ENCODE assay signal across 17 cellular contexts in genomic region chr2:181258761-181259160, GRCh38.
DNase-seq lines count a peak whose midpoint lies in the region; ATAC-seq and TF ChIP-seq lines count a peak whose summit lies in the region.
"Had no signal": no experiment of that assay in that cellular context is flagged by ENCODE, and none has a peak within 500 bp of the region (broad histone marks: within the 10 kb centered on the region; RNA-seq: fewer than 3 reads in every experiment).

No MANE protein-coding gene starts in this region.

- no peak overlapping the region for H3K4me3 Mint-ChIP-seq in CD4-positive, alpha-beta T cell
- no peak overlapping the region for H3K4me3 Mint-ChIP-seq in CD4-positive, alpha-beta memory T cell
- H3K4me3 Mint-ChIP-seq: CD8-positive, alpha-beta memory T cell; neural crest cell had no signal

- H3K4me1 ChIP-seq in hepatocyte (ENCODE audit: insufficient read depth): no peaks in the 10 kb centered on the region
- peaks cover 9% of the 10 kb centered on the region for H3K4me1 ChIP-seq in CD4-positive, alpha-beta memory T cell (ENCODE audit: insufficient read depth, low read length)
- H3K4me1 ChIP-seq: left lung, sigmoid colon, stomach had no signal

- H3K36me3 Mint-ChIP-seq in CD4-positive, alpha-beta T cell (ENCODE audit: low read depth): no peaks in the 10 kb centered on the region
- peaks cover 0 to 10% of the 10 kb centered on the region in 2 donors for H3K36me3 Mint-ChIP-seq in CD4-positive, alpha-beta memory T cell
- H3K36me3 Mint-ChIP-seq: activated naive CD4-positive, alpha-beta T cell treated with anti-CD3 and anti-CD28 coated beads, Interleukin-2, amount 50 U/mL, for 72 hours had no signal

- no peaks in the 10 kb centered on the region for H3K36me3 ChIP-seq in hepatocyte (replicated peaks; ENCODE audit: insufficient read depth, low read depth)
- H3K36me3 ChIP-seq in CD4-positive, alpha-beta memory T cell (ENCODE audit: insufficient read depth, low read length): no peaks in the 10 kb centered on the region
- H3K36me3 ChIP-seq: left lung, sigmoid colon, stomach had no signal

- in situ Hi-C loops in astrocyte of the spinal cord (cut with HindIII; ENCODE audit: low sequenced_read_pairs): no loop called here

- H3K9me3 ChIP-seq in hepatocyte (ENCODE audit: low read depth): no peaks in the 10 kb centered on the region
- no peaks in the 10 kb centered on the region for H3K9me3 ChIP-seq in CD4-positive, alpha-beta T cell (ENCODE audit: control insufficient read depth, low read length)
- H3K9me3 ChIP-seq in CD4-positive, alpha-beta memory T cell (ENCODE audit: control insufficient read depth in 1 of 2, low read length in 2 of 2): no peaks in the 10 kb centered on the region
- H3K9me3 ChIP-seq: left lung, sigmoid colon, stomach had no signal

- no peak overlapping the region for H3K27ac Mint-ChIP-seq in CD4-positive, alpha-beta T cell
- H3K27ac Mint-ChIP-seq in CD4-positive, alpha-beta memory T cell: no peak overlapping the region
- H3K27ac Mint-ChIP-seq: activated naive CD4-positive, alpha-beta T cell treated with anti-CD3 and anti-CD28 coated beads, Interleukin-2, amount 50 U/mL, for 72 hours had no signal

- intact Hi-C loops in CD4-positive, alpha-beta T cell (cut with DNase I, micrococcal nuclease): no loop called here
- intact Hi-C loops in CD4-positive, alpha-beta memory T cell (cut with micrococcal nuclease): no loop called here

- no peaks in the 10 kb centered on the region for H4K20me1 ChIP-seq in hepatocyte (ENCODE audit: insufficient read depth, poor library complexity, severe bottlenecking)

- no peak overlapping the region for H3K4me2 ChIP-seq in hepatocyte

- peaks cover 21% of the 10 kb centered on the region for H3K4me1 Mint-ChIP-seq in CD4-positive, alpha-beta T cell (ENCODE audit: low read depth)
- H3K4me1 Mint-ChIP-seq in CD4-positive, alpha-beta memory T cell: peaks cover 0 to 12% (median 10%) of the 10 kb centered on the region in 4 donors

- H3K27me3 Mint-ChIP-seq in CD4-positive, alpha-beta T cell: no peaks in the 10 kb centered on the region
- H3K27me3 Mint-ChIP-seq in CD4-positive, alpha-beta memory T cell: no peaks in the 10 kb centered on the region
- H3K27me3 Mint-ChIP-seq: CD8-positive, alpha-beta memory T cell had no signal

- ATAC-seq in GM21737 (IDR thresholded peaks at IDR 0.05; ENCODE audit: unreplicated experiment): no peak
- no peak for ATAC-seq in stimulated activated naive CD8-positive, alpha-beta T cell treated with anti-CD3 and anti-CD28 coated beads, Interleukin-15, Interleukin-2, amounts not matched to agents 100 U/mL and 50 U/mL, for 24 hours
- no peak for ATAC-seq in CD4-positive, alpha-beta T cell (ENCODE audit: poor library complexity)
- ATAC-seq: left lung had no signal

- H3K9me2 ChIP-seq in hepatocyte (replicated peaks; ENCODE audit: insufficient read depth): no peaks in the 10 kb centered on the region

- H3K4me3 ChIP-seq in astrocyte of the spinal cord (ENCODE audit: low read depth, low read length): no peak overlapping the region
- no peak overlapping the region for H3K4me3 ChIP-seq in hepatocyte
- H3K4me3 ChIP-seq in CD4-positive, alpha-beta memory T cell (ENCODE audit: low read length in 2 of 2): no peak overlapping the region
- H3K4me3 ChIP-seq: coronary artery, left lung, sigmoid colon, stomach had no signal

- TF ChIP-seq CTCF in astrocyte of the spinal cord (IDR thresholded peaks at IDR 0.05; ENCODE audit: low read depth, low read length) (no peak), hepatocyte (IDR thresholded peaks at IDR 0.05; ENCODE audit: poor library complexity) (no peak)
- no peak for TF ChIP-seq CTCF in CD4-positive, alpha-beta T cell (IDR thresholded peaks at IDR 0.05)

- DNase-seq in AG20443 (ENCODE audit: low spot score) (peak; percentile 73), HS-5 (ENCODE audit: low read depth) (peak; percentile 96), astrocyte of the spinal cord (ENCODE audit: low read depth, low spot score) (peak; percentile 34), hepatocyte (ENCODE audit: low spot score) (peak; percentile 16)
- no peak for DNase-seq in stimulated activated naive CD8-positive, alpha-beta T cell treated with anti-CD3 and anti-CD28 coated beads, Interleukin-15, Interleukin-2, amounts not matched to agents 100 U/mL and 50 U/mL, for 24 hours
- no peak for DNase-seq in CD4-positive, alpha-beta T cell
- no peak for DNase-seq in CD4-positive, alpha-beta memory T cell
- DNase-seq: CD8-positive, alpha-beta memory T cell; left lung; NCI-H2107; sigmoid colon; stomach had no signal

- 36% methylated on average over 2 of the region's 2 CpGs for WGBS in hepatocyte (ENCODE audit: low lambda C conversion rate, missing lambda C conversion rate)

- H3K9me3 Mint-ChIP-seq in CD4-positive, alpha-beta T cell: no peaks in the 10 kb centered on the region
- H3K9me3 Mint-ChIP-seq in CD4-positive, alpha-beta memory T cell: peaks cover 0 to 1% (median 0%) of the 10 kb centered on the region in 8 donors
- H3K9me3 Mint-ChIP-seq: activated naive CD4-positive, alpha-beta T cell treated with anti-CD3 and anti-CD28 coated beads, Interleukin-2, amount 50 U/mL, for 72 hours; neural crest cell had no signal

- H3K27ac ChIP-seq in hepatocyte: no peak overlapping the region
- no peak overlapping the region for H3K27ac ChIP-seq in CD4-positive, alpha-beta T cell (ENCODE audit: low read depth, low read length)
- no peak overlapping the region for H3K27ac ChIP-seq in CD4-positive, alpha-beta memory T cell (ENCODE audit: low read depth, low read length)
- H3K27ac ChIP-seq: coronary artery, left lung, sigmoid colon, stomach, VCaP had no signal

- CTCF ChIA-PET in CD4-positive, alpha-beta T cell (lab: Charles Lee): no interaction called here
- CTCF ChIA-PET in CD4-positive, alpha-beta memory T cell (lab: Charles Lee; ENCODE audit: partially characterized antibody): no interaction called here

- no peak overlapping the region for H2AFZ ChIP-seq in hepatocyte

- H3K79me2 ChIP-seq in hepatocyte: no peaks in the 10 kb centered on the region

- POLR2A ChIA-PET in CD4-positive, alpha-beta T cell (lab: Charles Lee): no interaction called here
- POLR2A ChIA-PET in CD4-positive, alpha-beta memory T cell (lab: Charles Lee; ENCODE audit: partially characterized antibody): no interaction called here

- no peaks in the 10 kb centered on the region for H3K27me3 ChIP-seq in hepatocyte
- H3K27me3 ChIP-seq in CD4-positive, alpha-beta T cell (ENCODE audit: control insufficient read depth, insufficient read depth, low read length): no peaks in the 10 kb centered on the region
- H3K27me3 ChIP-seq in CD4-positive, alpha-beta memory T cell (ENCODE audit: insufficient read depth, low read length): no peaks in the 10 kb centered on the region
- H3K27me3 ChIP-seq: left lung, sigmoid colon, stomach had no signal

Comparison
In these comparisons a context has a peak if more than half of its experiments do, and no peak if none do; other contexts are left out.
1. DNase-seq: peak in AG20443 (single experiment), HS-5 (single experiment), astrocyte of the spinal cord (single experiment) and hepatocyte (single experiment); none in stimulated activated naive CD8-positive, alpha-beta T cell treated with anti-CD3 and anti-CD28 coated beads, Interleukin-15, Interleukin-2, amounts not matched to agents 100 U/mL and 50 U/mL, for 24 hours (single experiment), CD4-positive, alpha-beta T cell (0 of 10) and CD4-positive, alpha-beta memory T cell (0 of 5).